Comparison of ENCODE assay signal across 13 cellular contexts in genomic region chr9:98811051-98811650, GRCh38. TPM values are rescaled to one million over a fixed set of nuclear protein-coding genes. Genes with fewer than 3 reads are reported as not detected.
DNase-seq lines count a peak whose midpoint lies in the region; ATAC-seq, FAIRE-seq and TF ChIP-seq lines count a peak whose summit lies in the region.
"Had no signal": no experiment of that assay in that cellular context is flagged by ENCODE, and none has a peak within 500 bp of the region (broad histone marks: within the 10 kb centered on the region; RNA-seq: fewer than 3 reads in every experiment).

No MANE protein-coding gene starts in this region.

- CTCF ChIA-PET in K562 (lab: Yijun Ruan, JAX; ENCODE audit: low intra/inter-chr PET ratio), result no interaction called here

- peaks cover 11% of the 10 kb centered on the region for H3K9me3 Mint-ChIP-seq in mesothelial cell of epicardium
- H3K9me3 Mint-ChIP-seq: endodermal cell had no signal

- H3K4me1 Mint-ChIP-seq in mesothelial cell of epicardium, result peaks cover 46% of the 10 kb centered on the region

- TF ChIP-seq RAD21 in K562 (CRISPR knock-in tag; conservative IDR thresholded peaks at IDR 0.05 in 1 of 2, IDR thresholded peaks at IDR 0.05 in 1 of 2), result no peak

- peak; percentile 84 for DNase-seq in AG20443 (ENCODE audit: low spot score)
- no peak for DNase-seq in K562 (ENCODE audit: extremely low read depth in 1 of 4, low spot score in 3 of 4)
- no peak for DNase-seq in mesothelial cell of epicardium (ENCODE audit: low spot score in 2 of 2, unreplicated experiment in 2 of 2)
- DNase-seq in SIG-M5 (lab: John Stamatoyannopoulos, UW), result no peak
- no peak for DNase-seq in hypothalamus (lab: John Stamatoyannopoulos, UW)
- DNase-seq in SKM-1 treated with dmso at 0.1 percent for 144 hours (lab: John Stamatoyannopoulos, UW; ENCODE audit: unreplicated experiment), result no peak
- DNase-seq: DMS79, endodermal cell, NCI-H526 treated with DMSO at 0.1 percent for 48 hours had no signal

- peaks cover 16% of the 10 kb centered on the region; the same call in 2 of the 3 replicates for H3K36me3 ChIP-seq in K562 (ENCODE audit: control insufficient read depth, insufficient read depth, low read length)

- H3K27ac ChIP-seq in K562 (ENCODE audit: extremely low read depth, low read depth, low read length), result peak overlapping the region; percentile 59; the same call in 2 of the 3 replicates
- H3K27ac ChIP-seq: KMS-11 had no signal

- peak overlapping the region in 1 of 2 experiments; percentile 6; a peak in 1 of 4 replicates for H3K9ac ChIP-seq in K562 (ENCODE audit: insufficient read depth in 1 of 2, low read depth in 2 of 2, low read length in 2 of 2)
- H3K9ac ChIP-seq: KMS-11 had no signal

- in situ Hi-C loops in K562 (cut with MboI), result no loop called here

- no peak for TF ChIP-seq EP300 in K562 (IDR thresholded peaks at IDR 0.05; ENCODE audit: low read length)

- H4K20me1 ChIP-seq in K562 (replicated peaks; ENCODE audit: control insufficient read depth, insufficient read depth, low read length), result no peaks in the 10 kb centered on the region

- intact Hi-C loops in K562 (cut with micrococcal nuclease), result no loop called here

- TF ChIP-seq CTCF in K562 (IDR thresholded peaks at IDR 0.05 in 2 of 3, conservative IDR thresholded peaks at IDR 0.05 in 1 of 3; ENCODE audit: insufficient read depth in 2 of 3, low read depth in 1 of 3, low read length in 3 of 3) (no peak), mesothelial cell of epicardium (IDR thresholded peaks at IDR 0.05; ENCODE audit: unreplicated experiment) (no peak)

- peaks cover 2% of the 10 kb centered on the region; the same call in 1 of the 2 replicates for H3K9me3 ChIP-seq in K562 (replicated peaks; ENCODE audit: control insufficient read depth, insufficient read depth, low read depth, low read length)

- BruUV-seq in K562 (replicated peaks; lab: Mats Ljungman, UMichigan), result no TSS peak

- 35% methylated on average over 2 of the region's 2 CpGs for WGBS in K562 (ENCODE audit: insufficient coverage, low coverage, missing lambda C conversion rate)

- H3K79me2 ChIP-seq in K562 (ENCODE audit: control insufficient read depth, insufficient read depth, low read length), result peaks cover 47% of the 10 kb centered on the region

- FAIRE-seq in K562 (lab: Jason Lieb, UNC), result no peak

- H3K36me3 Mint-ChIP-seq in mesothelial cell of epicardium, result peaks cover 8% of the 10 kb centered on the region

- H3K27ac Mint-ChIP-seq in mesothelial cell of epicardium, result peak overlapping the region; percentile 53
- H3K27ac Mint-ChIP-seq: endodermal cell had no signal

- peaks cover 31 to 38% of the 10 kb centered on the region in 2 experiments for H3K4me1 ChIP-seq in K562 (replicated peaks in 1 of 2; ENCODE audit: control insufficient read depth in 2 of 2, insufficient read depth in 2 of 2, low read length in 2 of 2)

- H3K9me1 ChIP-seq in K562 (ENCODE audit: control insufficient read depth, insufficient read depth, low read length), result no peaks in the 10 kb centered on the region

- TF ChIP-seq POLR2A in K562 (conservative IDR thresholded peaks at IDR 0.05), result no peak

- H3K4me3 Mint-ChIP-seq in mesothelial cell of epicardium, result no peak overlapping the region
- H3K4me3 Mint-ChIP-seq: endodermal cell had no signal

- H3K4me3 ChIP-seq in K562, result no peak overlapping the region
- H3K4me3 ChIP-seq: lung had no signal

- ATAC-seq in HG03378 (IDR thresholded peaks at IDR 0.05; ENCODE audit: unreplicated experiment) (peak; percentile 56), K562 (no peak), HG03457 (IDR thresholded peaks at IDR 0.05; ENCODE audit: unreplicated experiment) (no peak)

- POLR2A ChIA-PET in K562 (lab: Yijun Ruan, JAX), result interaction anchor here (0.6 to 0.7 kb wide), 2 partner anchors 11 to 144 kb away, joined by 3 to 5 read pairs; no protein-coding TSS in a partner anchor

- no peak overlapping the region for H3K4me2 ChIP-seq in K562 (ENCODE audit: insufficient read depth, low read length)
- H3K4me2 ChIP-seq: KMS-11 had no signal

- no peaks in the 10 kb centered on the region for H3K27me3 ChIP-seq in K562 (ENCODE audit: control insufficient read depth in 2 of 2, insufficient read depth in 2 of 2, low read length in 2 of 2)

- no peak overlapping the region for H2AFZ ChIP-seq in K562 (ENCODE audit: low read depth, low read length)

- peaks cover 8% of the 10 kb centered on the region for H3K27me3 Mint-ChIP-seq in mesothelial cell of epicardium (ENCODE audit: low read depth)

TF ChIP-seq in K562, 482 proteins besides CTCF, POLR2A, EP300 and RAD21 (continues in another document):
- no peak for TF ChIP-seq ZBTB2 (IDR thresholded peaks at IDR 0.05)
- no peak for TF ChIP-seq ZNF197 (CRISPR knock-in tag; IDR thresholded peaks at IDR 0.05; ENCODE audit: low read depth)
- TF ChIP-seq HMBOX1 (IDR thresholded peaks at IDR 0.05), result peak; percentile 29; the same call in 1 of the 2 replicates
- no peak for TF ChIP-seq LEF1 (IDR thresholded peaks at IDR 0.05)
- TF ChIP-seq ZNF217 (CRISPR knock-in tag; IDR thresholded peaks at IDR 0.05), result no peak
- no peak for TF ChIP-seq DDX20 (tag; IDR thresholded peaks at IDR 0.05; ENCODE audit: low read depth)
- no peak for TF ChIP-seq NFYB (IDR thresholded peaks at IDR 0.05; ENCODE audit: extremely low read depth, insufficient read length)
- no peak for TF ChIP-seq PCBP1 (IDR thresholded peaks at IDR 0.05; ENCODE audit: low read depth, low read length, poor library complexity, severe bottlenecking)

RNA-seq across cellular contexts. Expression of gene GALNT12, which starts 3.7 kb away (rescaled TPM):
- total RNA-seq in K562 (2011; cell fraction: chromatin; rRNA removed; ENCODE audit: low replicate concordance), result 99.2 and 173 TPM in 2 replicates
- total RNA-seq in K562 (2011; cell fraction: nucleolus; rRNA removed), result 75.7 and 81.2 TPM in 2 replicates
- total RNA-seq in K562 (2011; cell fraction: nucleoplasm; rRNA removed), result 101 and 122 TPM in 2 replicates
- total RNA-seq in K562 (2014; rRNA removed), result 36.3 and 39.1 TPM in 2 replicates
- total RNA-seq in K562 (2014; rRNA removed; fragmentation: Illumina TruSeq; extraction: Trizol), result 44.2 and 51.1 TPM in 2 replicates
- total RNA-seq in K562 (2015; rRNA removed; fragmentation: Illumina TruSeq; extraction: Trizol), result 43.6 and 46.8 TPM in 2 replicates
- total RNA-seq in K562 (2021), result 38.1 and 39.3 TPM in 2 replicates
- polyA plus RNA-seq in K562 (2011; rRNA removed), result 82.9 and 86.6 TPM in 2 replicates
- 28.4 and 41.1 TPM in 2 replicates for polyA plus RNA-seq in K562 (2011; cell fraction: cytosol; rRNA removed)
- 163 and 207 TPM in 2 replicates for polyA plus RNA-seq in K562 (2011; cell fraction: nucleus; rRNA removed)
- 37.8 and 58.5 TPM in 2 replicates for polyA plus RNA-seq in K562 (2012)
- 42.4 and 45.3 TPM in 2 replicates for polyA plus RNA-seq in K562 (2014; fragmentation: Illumina TruSeq; extraction: Trizol)
- polyA plus RNA-seq in K562 (2014; fragmentation: Nextera tagmentation; extraction: Ambion mirVana), result 10 to 100 TPM; 29.7 to 33.7 TPM
- polyA plus RNA-seq in K562 (2014; rRNA removed), result 45.6 and 49.4 TPM in 2 replicates
- 35.3 and 36.9 TPM in 2 replicates for polyA minus RNA-seq in K562 (2011; rRNA and poly(A)+ RNA removed)
- 12.0 and 15.8 TPM in 2 replicates for polyA minus RNA-seq in K562 (2011; cell fraction: cytosol; rRNA and poly(A)+ RNA removed)
- polyA minus RNA-seq in K562 (2011; cell fraction: nucleus; rRNA and poly(A)+ RNA removed), result 32.7 and 49.1 TPM in 2 replicates
- total RNA-seq in mesothelial cell of epicardium, result 10.1 to 10.6 TPM (median 10.3 TPM) in 3 replicates

RNA-seq across cellular contexts. Expression of gene ANKS6, which starts 14.8 kb away (rescaled TPM):
- 68.9 and 115 TPM in 2 replicates for total RNA-seq in K562 (2011; cell fraction: chromatin; rRNA removed; ENCODE audit: low replicate concordance)
- total RNA-seq in K562 (2011; cell fraction: nucleolus; rRNA removed), result 69.9 and 73.9 TPM in 2 replicates
- 65.8 and 76.9 TPM in 2 replicates for total RNA-seq in K562 (2011; cell fraction: nucleoplasm; rRNA removed)
- total RNA-seq in K562 (2014; rRNA removed) (46.3 and 64.7 TPM in 2 replicates), K562 (2014; rRNA removed; fragmentation: Illumina TruSeq; extraction: Trizol) (25.4 and 28.5 TPM in 2 replicates), K562 (2015; rRNA removed; fragmentation: Illumina TruSeq; extraction: Trizol) (30.1 and 31.9 TPM in 2 replicates), K562 (2021) (72.2 and 74.5 TPM in 2 replicates), mesothelial cell of epicardium (40.5 to 48.6 TPM (median 42.0 TPM) in 3 replicates)
- polyA plus RNA-seq in K562 (2011; rRNA removed) (46.5 and 50.7 TPM in 2 replicates), K562 (2014; fragmentation: Illumina TruSeq; extraction: Trizol) (36.9 and 41.8 TPM in 2 replicates), K562 (2014; fragmentation: Nextera tagmentation; extraction: Ambion mirVana) (10 to 100 TPM in 1 of 2 experiments, 1 to 10 TPM in 1; 9.9 to 11.8 TPM), K562 (2014; rRNA removed) (68.8 and 74.3 TPM in 2 replicates)
- polyA plus RNA-seq in K562 (2011; cell fraction: cytosol; rRNA removed), result 43.5 and 86.7 TPM in 2 replicates
- 120 and 181 TPM in 2 replicates for polyA plus RNA-seq in K562 (2011; cell fraction: nucleus; rRNA removed)
- 43.7 and 44.2 TPM in 2 replicates for polyA plus RNA-seq in K562 (2012)
- 27.0 and 35.5 TPM in 2 replicates for polyA minus RNA-seq in K562 (2011; rRNA and poly(A)+ RNA removed)
- polyA minus RNA-seq in K562 (2011; cell fraction: cytosol; rRNA and poly(A)+ RNA removed), result 29.9 and 31.2 TPM in 2 replicates
- 31.0 and 35.3 TPM in 2 replicates for polyA minus RNA-seq in K562 (2011; cell fraction: nucleus; rRNA and poly(A)+ RNA removed)
